Comparison of ENCODE assay signal across 1 cellular context in the genomic region with DNA sequence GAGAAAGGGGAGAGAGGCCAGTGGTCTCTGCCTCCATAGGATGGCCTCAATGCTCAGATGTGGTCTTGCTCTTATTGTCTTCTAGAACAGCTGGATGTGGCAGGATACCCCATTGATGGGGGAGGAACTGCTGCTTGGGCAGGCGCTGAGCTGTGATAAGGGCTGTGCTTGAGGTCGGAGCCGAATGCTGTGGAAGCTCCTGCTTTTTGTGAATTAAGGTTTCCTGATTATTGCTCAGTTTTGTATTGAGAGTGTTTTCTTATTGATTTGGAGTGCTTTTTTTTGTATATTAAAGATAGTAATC.
TF ChIP-seq lines count a peak whose summit lies in the region.

No MANE protein-coding gene starts in this region.

TF ChIP-seq in WTC11, 78 proteins besides CTCF, POLR2A, EP300 and RAD21 (continued from another document):
- no peak for TF ChIP-seq ZBTB21 (CRISPR knock-in tag; IDR thresholded peaks at IDR 0.05; ENCODE audit: borderline replicate concordance)
